ENCODE assay signal across 1 cellular context in genomic region chr6:33183071-33183683, GRCh38.
TF ChIP-seq lines count a peak whose summit lies in the region.

No MANE protein-coding gene starts in this region.

TF ChIP-seq in endothelial cell of umbilical vein, 7 proteins besides CTCF, POLR2A, EP300 and RAD21:
- TF ChIP-seq EZH2 (IDR thresholded peaks at IDR 0.05; ENCODE audit: borderline replicate concordance, low read depth, low read length, severe bottlenecking) (no peak), FOS (IDR thresholded peaks at IDR 0.05; ENCODE audit: borderline replicate concordance, insufficient read depth, low read length) (no peak), POLR2AphosphoS5 (IDR thresholded peaks at IDR 0.05; ENCODE audit: insufficient read depth, low read depth, low read length) (no peak), GATA2 (IDR thresholded peaks at IDR 0.05; ENCODE audit: insufficient read depth, insufficient read length, low read depth, low read length) (no peak), MYC (IDR thresholded peaks at IDR 0.05; ENCODE audit: low read depth, low read length) (no peak), MAX (IDR thresholded peaks at IDR 0.05; ENCODE audit: insufficient read depth, insufficient read length) (no peak), JUN (IDR thresholded peaks at IDR 0.05; ENCODE audit: borderline replicate concordance, insufficient read depth, insufficient read length, low read depth) (no peak)
TF ChIP-seq in endothelial cell of umbilical vein: peak in this region for 0.
